Comparison of ENCODE assay signal across 1 cellular context in genomic region chr12:96396914-96397313, GRCh38.
TF ChIP-seq lines count a peak whose summit lies in the region.

No MANE protein-coding gene starts in this region.

TF ChIP-seq in IMR-90, 13 proteins besides CTCF, POLR2A, EP300 and RAD21:
- no peak for TF ChIP-seq RFX5 (IDR thresholded peaks at IDR 0.05; ENCODE audit: low read depth, low read length)
- TF ChIP-seq MXI1 (IDR thresholded peaks at IDR 0.05; ENCODE audit: borderline replicate concordance, low read depth, low read length): no peak
- TF ChIP-seq MAZ (IDR thresholded peaks at IDR 0.05; ENCODE audit: borderline replicate concordance, low read depth, low read length): no peak
- no peak for TF ChIP-seq SMC3 (IDR thresholded peaks at IDR 0.05; ENCODE audit: low read depth, low read length)
- no peak for TF ChIP-seq CEBPB (IDR thresholded peaks at IDR 0.05; ENCODE audit: low read depth, low read length)
- no peak for TF ChIP-seq BHLHE40 (IDR thresholded peaks at IDR 0.05; ENCODE audit: low read depth, low read length)
- TF ChIP-seq, protein P1, sequence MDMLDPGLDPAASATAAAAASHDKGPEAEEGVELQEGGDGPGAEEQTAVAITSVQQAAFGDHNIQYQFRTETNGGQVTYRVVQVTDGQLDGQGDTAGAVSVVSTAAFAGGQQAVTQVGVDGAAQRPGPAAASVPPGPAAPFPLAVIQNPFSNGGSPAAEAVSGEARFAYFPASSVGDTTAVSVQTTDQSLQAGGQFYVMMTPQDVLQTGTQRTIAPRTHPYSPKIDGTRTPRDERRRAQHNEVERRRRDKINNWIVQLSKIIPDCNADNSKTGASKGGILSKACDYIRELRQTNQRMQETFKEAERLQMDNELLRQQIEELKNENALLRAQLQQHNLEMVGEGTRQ (IDR thresholded peaks at IDR 0.05; ENCODE audit: low read depth, low read length): no peak
- no peak for TF ChIP-seq NFE2L2 (IDR thresholded peaks at IDR 0.05; ENCODE audit: low read depth, low read length)
- no peak for TF ChIP-seq MAFK (IDR thresholded peaks at IDR 0.05; ENCODE audit: low read depth, low read length)
- TF ChIP-seq, protein P2, sequence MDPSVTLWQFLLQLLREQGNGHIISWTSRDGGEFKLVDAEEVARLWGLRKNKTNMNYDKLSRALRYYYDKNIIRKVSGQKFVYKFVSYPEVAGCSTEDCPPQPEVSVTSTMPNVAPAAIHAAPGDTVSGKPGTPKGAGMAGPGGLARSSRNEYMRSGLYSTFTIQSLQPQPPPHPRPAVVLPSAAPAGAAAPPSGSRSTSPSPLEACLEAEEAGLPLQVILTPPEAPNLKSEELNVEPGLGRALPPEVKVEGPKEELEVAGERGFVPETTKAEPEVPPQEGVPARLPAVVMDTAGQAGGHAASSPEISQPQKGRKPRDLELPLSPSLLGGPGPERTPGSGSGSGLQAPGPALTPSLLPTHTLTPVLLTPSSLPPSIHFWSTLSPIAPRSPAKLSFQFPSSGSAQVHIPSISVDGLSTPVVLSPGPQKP (IDR thresholded peaks at IDR 0.05; ENCODE audit: borderline replicate concordance, low read depth, low read length): no peak
- no peak for TF ChIP-seq FOS (IDR thresholded peaks at IDR 0.05; ENCODE audit: low read depth, low read length)
- TF ChIP-seq RCOR1 (IDR thresholded peaks at IDR 0.05; ENCODE audit: insufficient replicate concordance, low read length): no peak
- no peak for TF ChIP-seq CHD1 (IDR thresholded peaks at IDR 0.05; ENCODE audit: low read depth, low read length)
